Comparison of ENCODE assay signal across 13 cellular contexts in the genomic region with DNA sequence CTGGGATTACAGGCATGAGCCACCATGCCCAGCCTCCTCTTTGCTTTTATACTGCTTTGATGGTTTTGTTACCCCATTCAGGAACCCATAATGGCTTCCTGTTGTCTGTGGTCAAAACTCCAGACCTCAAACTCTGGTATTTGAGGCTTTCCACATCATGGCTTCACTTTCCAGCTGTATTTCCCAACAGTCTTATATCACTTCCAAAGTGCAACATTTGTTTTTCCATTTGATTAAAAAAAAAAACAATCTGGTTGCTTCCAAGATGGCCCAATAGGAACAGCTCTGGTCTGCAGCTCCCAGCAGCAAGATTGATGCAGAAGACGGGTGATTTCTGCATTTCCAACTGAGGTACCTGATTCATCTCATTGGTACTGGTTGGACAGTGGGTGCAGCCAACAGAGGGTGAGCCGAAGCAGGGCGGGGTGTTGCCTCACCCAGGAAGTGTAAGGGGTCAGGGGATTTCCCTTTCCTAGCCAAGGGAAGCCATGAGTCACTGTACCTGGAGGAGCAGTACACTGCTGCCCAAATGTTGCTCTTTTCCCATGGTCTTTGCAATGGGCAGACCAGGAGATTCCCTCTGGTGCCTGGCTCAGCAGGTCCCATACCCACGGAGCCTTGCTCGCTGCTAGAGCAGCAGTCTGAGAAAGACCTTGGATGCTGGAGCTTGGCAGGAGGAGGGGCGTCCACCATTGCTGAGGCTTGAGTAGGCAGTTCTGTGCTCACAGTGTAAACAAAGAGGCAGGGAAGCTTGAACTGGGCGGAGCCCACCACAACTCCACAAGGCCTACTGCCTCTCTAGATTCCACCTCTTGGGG.
DNase-seq lines count a peak whose midpoint lies in the region; ATAC-seq and TF ChIP-seq lines count a peak whose summit lies in the region.
"Had no signal": no experiment of that assay in that cellular context is flagged by ENCODE, and none has a peak within 500 bp of the region (broad histone marks: within the 10 kb centered on the region; RNA-seq: fewer than 3 reads in every experiment).

No MANE protein-coding gene starts in this region.

- H3K9me3 ChIP-seq in right cardiac atrium (ENCODE audit: control insufficient read depth, low read length): no peaks in the 10 kb centered on the region

- DNase-seq in activated naive CD4-positive, alpha-beta T cell treated with anti-CD3 and anti-CD28 coated beads for 36 hours: peak; percentile 49
- no peak for DNase-seq in activated naive CD4-positive, alpha-beta T cell treated with anti-CD3 and anti-CD28 coated beads, Interleukin-2, amount 50 U/mL, for 16 hours
- DNase-seq in activated CD4-positive, alpha-beta T cell treated with anti-CD3 and anti-CD28 coated beads, Interleukin-2, amount 50 U/mL, for 48 hours: peak; percentile 19 to 54
- DNase-seq in fibroblast of mammary gland (ENCODE audit: low read depth) (peak; percentile 81), stromal cell of bone marrow (ENCODE audit: low read depth) (peak; percentile 28), right cardiac atrium (no peak)
- DNase-seq: HFFc6, NCI-H526 treated with DMSO at 0.1 percent for 48 hours had no signal

- no peak overlapping the region for H3K27ac Mint-ChIP-seq in activated naive CD4-positive, alpha-beta T cell treated with anti-CD3 and anti-CD28 coated beads for 36 hours
- H3K27ac Mint-ChIP-seq: CD4-positive, alpha-beta T cell; HFFc6 had no signal

- H3K4me1 ChIP-seq in right cardiac atrium (ENCODE audit: control insufficient read depth, insufficient read depth, low read length): no peaks in the 10 kb centered on the region

- no peak overlapping the region for H3K27ac ChIP-seq in right cardiac atrium (ENCODE audit: low read length)
- H3K27ac ChIP-seq: cardiac muscle cell, hepatocyte had no signal

- no peak overlapping the region for H3K4me3 Mint-ChIP-seq in activated naive CD4-positive, alpha-beta T cell treated with anti-CD3 and anti-CD28 coated beads for 36 hours
- H3K4me3 Mint-ChIP-seq: CD4-positive, alpha-beta T cell; HFFc6 had no signal

- intact Hi-C loops in activated naive CD4-positive, alpha-beta T cell treated with anti-CD3 and anti-CD28 coated beads for 36 hours (cut with micrococcal nuclease): no loop called here
- intact Hi-C loops in right cardiac atrium (cut with DNase I): no loop called here

- peaks cover 15% of the 10 kb centered on the region for H3K9me3 Mint-ChIP-seq in activated naive CD4-positive, alpha-beta T cell treated with anti-CD3 and anti-CD28 coated beads for 36 hours
- H3K9me3 Mint-ChIP-seq: HFFc6 had no signal

- no peaks in the 10 kb centered on the region for H3K36me3 Mint-ChIP-seq in activated naive CD4-positive, alpha-beta T cell treated with anti-CD3 and anti-CD28 coated beads for 36 hours (ENCODE audit: low read depth)

- 50% methylated on average over 7 of the region's 7 CpGs for WGBS in right cardiac atrium

- peaks cover 5% of the 10 kb centered on the region for H3K4me1 Mint-ChIP-seq in activated naive CD4-positive, alpha-beta T cell treated with anti-CD3 and anti-CD28 coated beads for 36 hours (ENCODE audit: low read depth)

- no peak overlapping the region for H3K4me3 ChIP-seq in fibroblast of mammary gland (ENCODE audit: control insufficient read depth, low read depth, low read length)
- no peak overlapping the region for H3K4me3 ChIP-seq in right cardiac atrium (ENCODE audit: low read length)
- H3K4me3 ChIP-seq: cardiac muscle cell, hepatocyte had no signal

- H3K27me3 ChIP-seq in right cardiac atrium (ENCODE audit: control insufficient read depth, insufficient read depth): no peaks in the 10 kb centered on the region
- H3K27me3 ChIP-seq: cardiac muscle cell, hepatocyte had no signal

- TF ChIP-seq CTCF in fibroblast of mammary gland (conservative IDR thresholded peaks at IDR 0.05; ENCODE audit: control insufficient read depth, insufficient read depth, low read depth, low read length): no peak

- no peaks in the 10 kb centered on the region for H3K27me3 Mint-ChIP-seq in activated naive CD4-positive, alpha-beta T cell treated with anti-CD3 and anti-CD28 coated beads for 36 hours (ENCODE audit: low read depth)
- H3K27me3 Mint-ChIP-seq: CD4-positive, alpha-beta T cell had no signal

- ATAC-seq in GM21360 (IDR thresholded peaks at IDR 0.05; ENCODE audit: unreplicated experiment) (no peak), right cardiac atrium (no peak), GM18861 (IDR thresholded peaks at IDR 0.05; ENCODE audit: unreplicated experiment) (no peak)

- CTCF ChIA-PET in activated naive CD4-positive, alpha-beta T cell treated with anti-CD3 and anti-CD28 coated beads for 36 hours (lab: Charles Lee): no interaction called here

Comparison
In these comparisons a context has a peak if more than half of its experiments do, and no peak if none do; other contexts are left out.
1. DNase-seq: peak in activated naive CD4-positive, alpha-beta T cell treated with anti-CD3 and anti-CD28 coated beads for 36 hours (single experiment), activated CD4-positive, alpha-beta T cell treated with anti-CD3 and anti-CD28 coated beads, Interleukin-2, amount 50 U/mL, for 48 hours (2 of 2), fibroblast of mammary gland (single experiment) and stromal cell of bone marrow (single experiment); none in activated naive CD4-positive, alpha-beta T cell treated with anti-CD3 and anti-CD28 coated beads, Interleukin-2, amount 50 U/mL, for 16 hours (single experiment) and right cardiac atrium (0 of 3).